33 cellular contexts compared by ENCODE assay signal in genomic region chr10:62890395-62890794, GRCh38.
"Had no signal": no experiment of that assay in that cellular context is flagged by ENCODE, and none has a peak within 500 bp of the region (broad histone marks: within the 10 kb centered on the region; RNA-seq: fewer than 3 reads in every experiment).

No MANE protein-coding gene starts in this region.

- H3K4me3 ChIP-seq: adrenal gland, ascending aorta, cardiac muscle cell had no signal

- H3K27ac ChIP-seq: adrenal gland, ascending aorta, cardiac muscle cell, VCaP had no signal

- DNase-seq: activated B cell treated with CpG ODN at 0.5 μM for 24 hours; activated CD4-positive, alpha-beta memory T cell treated with anti-CD3 and anti-CD28 coated beads for 36 hours; activated CD4-positive, alpha-beta T cell treated with anti-CD3 and anti-CD28 coated beads for 4 hours; activated CD4-positive, alpha-beta T cell treated with anti-CD3 and anti-CD28 coated beads, Interleukin-2, amount 10 ng/mL, durations not matched to agents 24 days and 14 days; activated CD4-positive, alpha-beta T cell treated with anti-CD3 and anti-CD28 coated beads, Interleukin-2, amount 50 U/mL, for 1 hour; activated CD4-positive, alpha-beta T cell treated with anti-CD3 and anti-CD28 coated beads, Interleukin-2, amount 50 U/mL, for 4 hours; activated CD4-positive, CD25-positive, alpha-beta regulatory T cell treated with anti-CD3 and anti-CD28 coated beads, Interleukin-2, amount 50 U/mL, for 72 hours; activated CD8-positive, alpha-beta memory T cell treated with anti-CD3 and anti-CD28 coated beads, Interleukin-2, amount 50 U/mL, for 4 hours; activated CD8-positive, alpha-beta T cell treated with anti-CD3 and anti-CD28 coated beads for 36 hours; activated effector memory CD4-positive, alpha-beta T cell treated with anti-CD3 and anti-CD28 coated beads, Interleukin-2, amount 50 U/mL, for 16 hours; activated gamma-delta T cell treated with Interleukin-2 at 50 U/mL for 16 hours; activated naive CD4-positive, alpha-beta T cell; activated naive CD4-positive, alpha-beta T cell treated with anti-CD3 and anti-CD28 coated beads for 36 hours; activated naive CD4-positive, alpha-beta T cell treated with anti-CD3 and anti-CD28 coated beads, Interleukin-2, amount 50 U/mL, for 16 hours; activated naive CD8-positive, alpha-beta T cell treated with anti-CD3 and anti-CD28 coated beads for 36 hours; activated T-cell treated with anti-CD3 and anti-CD28 coated beads for 4 hours; activated T-cell treated with anti-CD3 and anti-CD28 coated beads, Interleukin-2, amount 50 U/mL, for 1 hour; activated T-cell treated with anti-CD3 and anti-CD28 coated beads, Interleukin-2, amount 50 U/mL, for 4 hours; activated T-cell treated with anti-CD3 and anti-CD28 coated beads, Interleukin-2, amount 50 U/mL, for 72 hours; adrenal gland; amygdala; anterior cingulate cortex; caudate nucleus; SW 1271; T-helper 1 cell; T-helper 2 cell; T-helper 9 cell had no signal

- H3K36me3 ChIP-seq: adrenal gland, ascending aorta, cardiac muscle cell had no signal

- H3K4me1 ChIP-seq: adrenal gland, ascending aorta had no signal

- H3K9me3 ChIP-seq: adrenal gland, ascending aorta had no signal

- H3K27me3 ChIP-seq: adrenal gland, ascending aorta had no signal

- FAIRE-seq: TTC549 had no signal

- ATAC-seq: activated CD8-positive, alpha-beta T cell treated with anti-CD3 and anti-CD28 coated beads for 36 hours; activated naive CD4-positive, alpha-beta T cell treated with anti-CD3 and anti-CD28 coated beads, Interleukin-2, amount 50 U/mL, for 72 hours; activated T-cell treated with anti-CD3 and anti-CD28 coated beads, Interleukin-2, amount 50 U/mL, for 4 hours; activated T-cell treated with anti-CD3 and anti-CD28 coated beads, Interleukin-2, amount 50 U/mL, for 72 hours; activated T-helper 17 cell treated with anti-CD3 and anti-CD28 coated beads, Interleukin-2, amount 50 U/mL, for 72 hours had no signal
